9 cellular contexts compared by ENCODE assay signal in the genomic region with DNA sequence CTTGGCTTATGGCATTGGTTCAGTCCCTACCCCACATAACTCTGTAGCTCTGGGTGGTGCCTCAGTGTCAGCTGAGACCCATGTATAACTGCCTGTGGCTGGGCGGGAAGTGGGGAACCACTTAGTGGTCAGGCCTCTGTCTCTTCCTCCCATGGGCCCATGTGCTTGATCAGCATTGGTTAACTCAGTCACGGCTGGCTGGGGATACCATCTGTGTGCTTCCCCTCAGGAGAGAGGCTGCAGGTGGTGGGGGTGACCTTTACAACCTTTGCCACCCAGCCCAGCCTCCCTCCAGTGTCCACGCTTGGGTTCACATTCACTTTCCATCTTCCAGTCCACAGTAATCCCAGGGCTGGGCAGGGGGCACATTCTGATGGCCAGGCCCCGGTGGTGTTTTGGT. TPM values are rescaled to one million over a fixed set of nuclear protein-coding genes. Genes with fewer than 3 reads are reported as not detected.
DNase-seq lines count a peak whose midpoint lies in the region; ATAC-seq lines count a peak whose summit lies in the region.
"Had no signal": no experiment of that assay in that cellular context is flagged by ENCODE, and none has a peak within 500 bp of the region (broad histone marks: within the 10 kb centered on the region; RNA-seq: fewer than 3 reads in every experiment).

No MANE protein-coding gene starts in this region.

- H3K4me3 Mint-ChIP-seq in CD8-positive, alpha-beta memory T cell: peak overlapping the region; percentile 51 to 91 (median 82)
- no peak overlapping the region for H3K4me3 Mint-ChIP-seq in activated T-cell treated with anti-CD3 and anti-CD28 coated beads, Interleukin-2, amount 50 U/mL, for 24 hours

- POLR2A ChIA-PET in CD8-positive, alpha-beta memory T cell (lab: Charles Lee): interaction anchor here (0.6 to 3.5 kb wide), 2 partner anchors 10 to 149 kb away, joined by 3 to 31 read pairs; partner anchors contain the start of gene NFATC3

- peaks cover 88 to 90% (median 90%) of the 10 kb centered on the region in 3 donors for H3K4me1 Mint-ChIP-seq in CD8-positive, alpha-beta memory T cell
- peaks cover 83% of the 10 kb centered on the region for H3K4me1 Mint-ChIP-seq in activated T-cell treated with anti-CD3 and anti-CD28 coated beads, Interleukin-2, amount 50 U/mL, for 24 hours (ENCODE audit: low read depth)

- DNase-seq in CD8-positive, alpha-beta memory T cell: peak; percentile 53 to 87 (median 69)
- DNase-seq in activated T-cell treated with anti-CD3 and anti-CD28 coated beads, Interleukin-2, amount 50 U/mL, for 24 hours: peak; percentile 60
- peak; percentile 43 to 56 for DNase-seq in stimulated activated CD8-positive, alpha-beta memory T cell treated with anti-CD3 and anti-CD28 coated beads, Interleukin-7, amount 100 ng/mL, for 4 hours (ENCODE audit: low read depth in 2 of 2)
- DNase-seq in SJCRH30 (no peak), NCI-H1092 treated with DMSO at 0.1 percent for 48 hours (lab: John Stamatoyannopoulos, UW) (no peak), cortex of kidney (lab: John Stamatoyannopoulos, UW) (no peak)

- H3K4me1 ChIP-seq in CD8-positive, alpha-beta memory T cell (ENCODE audit: insufficient read depth, low read length): peaks cover 85% of the 10 kb centered on the region
- peaks cover 23% of the 10 kb centered on the region for H3K4me1 ChIP-seq in SJCRH30

- peak; percentile 66 for ATAC-seq in GM19468 (IDR thresholded peaks at IDR 0.05; ENCODE audit: extremely low read depth, unreplicated experiment)
- ATAC-seq in HG03565 (IDR thresholded peaks at IDR 0.05; ENCODE audit: unreplicated experiment): peak; percentile 76

- H3K9me3 Mint-ChIP-seq in CD8-positive, alpha-beta memory T cell: no peaks in the 10 kb centered on the region
- no peaks in the 10 kb centered on the region for H3K9me3 Mint-ChIP-seq in activated T-cell treated with anti-CD3 and anti-CD28 coated beads, Interleukin-2, amount 50 U/mL, for 24 hours

- peaks cover 4 to 32% (median 8%) of the 10 kb centered on the region in 3 donors for H3K36me3 Mint-ChIP-seq in CD8-positive, alpha-beta memory T cell
- peaks cover 93% of the 10 kb centered on the region for H3K36me3 Mint-ChIP-seq in activated T-cell treated with anti-CD3 and anti-CD28 coated beads, Interleukin-2, amount 50 U/mL, for 24 hours (ENCODE audit: low read depth)

- CTCF ChIA-PET in CD8-positive, alpha-beta memory T cell (lab: Charles Lee): interaction anchor here (0.9 to 9.3 kb wide), 8 partner anchors 9 to 258 kb away, joined by 3 to 111 read pairs (median 6); partner anchors contain the start of gene NFATC3

- H3K27ac Mint-ChIP-seq in CD8-positive, alpha-beta memory T cell: peak overlapping the region; percentile 81 to 99 (median 94)
- peak overlapping the region; percentile 85 for H3K27ac Mint-ChIP-seq in activated T-cell treated with anti-CD3 and anti-CD28 coated beads, Interleukin-2, amount 50 U/mL, for 24 hours

- peak overlapping the region; percentile 40 for H3K4me3 ChIP-seq in CD8-positive, alpha-beta memory T cell (ENCODE audit: low read length)
- H3K4me3 ChIP-seq in SJCRH30: no peak overlapping the region

- H3K36me3 ChIP-seq in CD8-positive, alpha-beta memory T cell (ENCODE audit: insufficient read depth, low read length): no peaks in the 10 kb centered on the region
- no peaks in the 10 kb centered on the region for H3K36me3 ChIP-seq in SJCRH30

- H3K27me3 Mint-ChIP-seq in CD8-positive, alpha-beta memory T cell: no peaks in the 10 kb centered on the region
- H3K27me3 Mint-ChIP-seq in activated T-cell treated with anti-CD3 and anti-CD28 coated beads, Interleukin-2, amount 50 U/mL, for 24 hours: no peaks in the 10 kb centered on the region

- H3K27me3 ChIP-seq in CD8-positive, alpha-beta memory T cell (ENCODE audit: insufficient read depth, low read length, poor library complexity, severe bottlenecking): no peaks in the 10 kb centered on the region
- H3K27me3 ChIP-seq in SJCRH30: no peaks in the 10 kb centered on the region

- H3K27ac ChIP-seq in CD8-positive, alpha-beta memory T cell (ENCODE audit: low read depth, low read length): no peak overlapping the region
- H3K27ac ChIP-seq in SJCRH30: no peak overlapping the region

- no peaks in the 10 kb centered on the region for H3K9me3 ChIP-seq in CD8-positive, alpha-beta memory T cell (ENCODE audit: low read length)
- no peaks in the 10 kb centered on the region for H3K9me3 ChIP-seq in SJCRH30 (replicated peaks)

RNA-seq across cellular contexts. Expression of gene NFATC3, which starts 10.3 kb away (rescaled TPM):
- total RNA-seq in CD8-positive, alpha-beta memory T cell: 10 to 100 TPM; 91.1 to 95.9 TPM
- 120 TPM for polyA plus RNA-seq in CD8-positive, alpha-beta memory T cell
- 52.7 and 53.9 TPM in 2 replicates for total RNA-seq in SJCRH30 (2014; rRNA removed; shearing (Covaris generic))

RNA-seq across cellular contexts. Expression of gene DUS2, which starts 51.8 kb away (rescaled TPM):
- 10 to 100 TPM; 31.3 to 32.2 TPM for total RNA-seq in CD8-positive, alpha-beta memory T cell
- polyA plus RNA-seq in CD8-positive, alpha-beta memory T cell: 15.3 TPM
- 8.6 and 9.0 TPM in 2 replicates for total RNA-seq in SJCRH30 (2014; rRNA removed; shearing (Covaris generic))

RNA-seq across cellular contexts. Expression of gene DDX28, which starts 51.8 kb away (rescaled TPM):
- 10 to 100 TPM; 28.3 to 29.2 TPM for total RNA-seq in CD8-positive, alpha-beta memory T cell
- 31.5 TPM for polyA plus RNA-seq in CD8-positive, alpha-beta memory T cell
- 9.4 and 9.9 TPM in 2 replicates for total RNA-seq in SJCRH30 (2014; rRNA removed; shearing (Covaris generic))

RNA-seq across cellular contexts. Expression of gene DPEP2NB, which starts 59.1 kb away (rescaled TPM):
- total RNA-seq in CD8-positive, alpha-beta memory T cell: not detected
- not detected for polyA plus RNA-seq in CD8-positive, alpha-beta memory T cell
- not detected in 2 replicates for total RNA-seq in SJCRH30 (2014; rRNA removed; shearing (Covaris generic))
- total RNA-seq: mononuclear cell had no signal

Comparison
In these comparisons a context has a peak if more than half of its experiments do, and no peak if none do; other contexts are left out.
1. DNase-seq: peak in CD8-positive, alpha-beta memory T cell (5 of 5), activated T-cell treated with anti-CD3 and anti-CD28 coated beads, Interleukin-2, amount 50 U/mL, for 24 hours (single experiment) and stimulated activated CD8-positive, alpha-beta memory T cell treated with anti-CD3 and anti-CD28 coated beads, Interleukin-7, amount 100 ng/mL, for 4 hours (2 of 2); none in SJCRH30 (0 of 2), NCI-H1092 treated with DMSO at 0.1 percent for 48 hours (single experiment) and cortex of kidney (single experiment).